In the genomic region with DNA sequence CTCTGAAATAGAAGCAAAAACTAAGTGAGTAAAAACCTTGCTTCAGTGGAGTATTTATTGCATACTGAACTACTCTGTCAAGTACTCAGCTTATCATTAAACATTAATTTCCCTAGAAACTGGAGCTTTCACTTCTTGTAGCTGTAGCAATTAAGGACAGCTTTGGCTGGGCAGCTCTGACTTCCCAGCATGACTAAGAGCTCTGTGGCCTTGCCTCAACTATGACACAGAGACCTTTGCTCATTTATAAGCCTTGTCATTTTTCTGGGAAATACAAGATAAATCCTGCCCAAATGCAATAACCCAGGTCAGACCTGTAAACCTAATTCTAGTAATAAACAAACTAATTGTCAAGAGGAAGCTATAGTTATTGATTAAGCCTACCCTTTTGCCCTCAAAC, we compare ENCODE assay signal across 8 cellular contexts.
DNase-seq lines count a peak whose midpoint lies in the region; ATAC-seq and TF ChIP-seq lines count a peak whose summit lies in the region.
"Had no signal": no experiment of that assay in that cellular context is flagged by ENCODE, and none has a peak within 500 bp of the region (broad histone marks: within the 10 kb centered on the region; RNA-seq: fewer than 3 reads in every experiment).

No MANE protein-coding gene starts in this region.

- H3K9me3 ChIP-seq in spleen = no peaks in the 10 kb centered on the region

- no peak overlapping the region for H3K4me3 ChIP-seq in epithelial cell of esophagus (ENCODE audit: low read length)
- H3K4me3 ChIP-seq in spleen = no peak overlapping the region

- H3K27me3 ChIP-seq in spleen (replicated peaks in 1 of 7) = no peaks in the 10 kb centered on the region

- no peak for TF ChIP-seq CTCF in epithelial cell of esophagus (IDR thresholded peaks at IDR 0.05; ENCODE audit: insufficient read depth, low read depth, low read length, missing control alignments)
- TF ChIP-seq CTCF in spleen (IDR thresholded peaks at IDR 0.05 in 8 of 11, conservative IDR thresholded peaks at IDR 0.05 in 3 of 11) = no peak

- H3K4me1 ChIP-seq in spleen = peaks cover 0 to 13% (median 3%) of the 10 kb centered on the region in 6 donors

- DNase-seq in epithelial cell of esophagus (ENCODE audit: low read depth) (peak; percentile 9), spleen (no peak), COLO829 (ENCODE audit: low spot score) (no peak), NCI-H2196 treated with DMSO at 0.1 percent for 48 hours (lab: John Stamatoyannopoulos, UW; ENCODE audit: unreplicated experiment) (no peak), NCI-H82 (lab: John Stamatoyannopoulos, UW) (no peak)
- DNase-seq: activated CD4-positive, alpha-beta T cell treated with anti-CD3 and anti-CD28 coated beads, Interleukin-2, amount 10 ng/mL, durations not matched to agents 24 days and 14 days had no signal

- intact Hi-C loops in spleen (cut with DNase I; ENCODE audit: low total_unique reads) = no loop called here

- H3K27ac ChIP-seq in spleen = peak overlapping the region; percentile 41 to 77 (median 64)

- no peak for TF ChIP-seq POLR2A in spleen (IDR thresholded peaks at IDR 0.05)

- H3K36me3 ChIP-seq in spleen = no peaks in the 10 kb centered on the region

- peak; percentile 69 for ATAC-seq in GM19452 (IDR thresholded peaks at IDR 0.05; ENCODE audit: unreplicated experiment)
- peak; percentile 60 for ATAC-seq in HG03432 (IDR thresholded peaks at IDR 0.05; ENCODE audit: unreplicated experiment)
